ENCODE assay signal across 8 cellular contexts in genomic region chr6:31814677-31815024, GRCh38. TPM values are rescaled to one million over a fixed set of nuclear protein-coding genes. Genes with fewer than 3 reads are reported as not detected.
DNase-seq lines count a peak whose midpoint lies in the region; TF ChIP-seq lines count a peak whose summit lies in the region.

No MANE protein-coding gene starts in this region.

- H3K4me3 ChIP-seq in dorsolateral prefrontal cortex, result peak overlapping the region; percentile 45 to 80 (median 65)

- H3K27me3 ChIP-seq in dorsolateral prefrontal cortex (no peaks in the 10 kb centered on the region), layer of hippocampus (ENCODE audit: control insufficient read depth, insufficient read depth, low read length) (no peaks in the 10 kb centered on the region)

- intact Hi-C loops in dorsolateral prefrontal cortex (cut with DNase I), result no loop called here

- peak in 2 of 56 donors; percentile 3 to 7 for TF ChIP-seq CTCF in dorsolateral prefrontal cortex (IDR thresholded peaks at IDR 0.05 in 54 of 56, conservative IDR thresholded peaks at IDR 0.05 in 2 of 56; ENCODE audit: low read depth in 1 of 56, partially characterized antibody in 56 of 56)

- peak overlapping the region; percentile 98 to 100 (median 100) for H3K27ac ChIP-seq in dorsolateral prefrontal cortex
- peak overlapping the region; percentile 100 for H3K27ac ChIP-seq in layer of hippocampus (ENCODE audit: low read depth, low read length)

- DNase-seq in Ammon's horn (ENCODE audit: low spot score) (peak; percentile 98), HCEC 1CT (peak; percentile 99), NCI-H510A (lab: John Stamatoyannopoulos, UW) (peak; percentile 96), dorsolateral prefrontal cortex (peak; percentile 78 to 95 (median 94)), UCSD-AML1 (lab: John Stamatoyannopoulos, UW; ENCODE audit: unreplicated experiment) (no peak)
- peak; percentile 55 to 57 for DNase-seq in activated CD4-positive, alpha-beta T cell treated with anti-CD3 and anti-CD28 coated beads, Interleukin-2, amount 50 U/mL, for 4 hours
- DNase-seq in stimulated activated CD4-positive, alpha-beta T cell treated with anti-CD3 and anti-CD28 coated beads, Interleukin-12 subunit alpha, Interleukin-12 subunit beta, amount 100 ng/mL, for 48 hours (ENCODE audit: low read depth in 2 of 3, low spot score in 1 of 3), result peak in 2 of 3 donors; percentile 60 to 68

RNA-seq across cellular contexts. Expression of gene HSPA1L, which starts 0.4 kb away (rescaled TPM):
- 10 to 100 TPM in 3 of 120 experiments, 1 to 10 TPM in 117; 3.0 to 12.0 (median 5.5) TPM for total RNA-seq in dorsolateral prefrontal cortex

RNA-seq across cellular contexts. Expression of gene HSPA1A, which starts 0.7 kb away (rescaled TPM):
- total RNA-seq in dorsolateral prefrontal cortex, result 1,000 to 10,000 TPM in 12 of 120 experiments, 100 to 1,000 TPM in 96, 10 to 100 TPM in 12; 73.4 to 4,082 (median 220) TPM

RNA-seq across cellular contexts. Expression of gene LSM2, which starts 7.9 kb away (rescaled TPM):
- 10 to 100 TPM; 14.4 to 37.9 (median 25.8) TPM for total RNA-seq in dorsolateral prefrontal cortex

RNA-seq across cellular contexts. Expression of gene HSPA1B, which starts 12.9 kb away (rescaled TPM):
- total RNA-seq in dorsolateral prefrontal cortex, result 1,000 to 10,000 TPM in 12 of 120 experiments, 100 to 1,000 TPM in 108; 119 to 3,588 (median 260) TPM

RNA-seq across cellular contexts. Expression of gene VARS1, which starts 19.1 kb away (rescaled TPM):
- total RNA-seq in dorsolateral prefrontal cortex, result 10 to 100 TPM; 36.7 to 78.7 (median 56.4) TPM
